ENCODE assay signal across 17 cellular contexts in the genomic region with DNA sequence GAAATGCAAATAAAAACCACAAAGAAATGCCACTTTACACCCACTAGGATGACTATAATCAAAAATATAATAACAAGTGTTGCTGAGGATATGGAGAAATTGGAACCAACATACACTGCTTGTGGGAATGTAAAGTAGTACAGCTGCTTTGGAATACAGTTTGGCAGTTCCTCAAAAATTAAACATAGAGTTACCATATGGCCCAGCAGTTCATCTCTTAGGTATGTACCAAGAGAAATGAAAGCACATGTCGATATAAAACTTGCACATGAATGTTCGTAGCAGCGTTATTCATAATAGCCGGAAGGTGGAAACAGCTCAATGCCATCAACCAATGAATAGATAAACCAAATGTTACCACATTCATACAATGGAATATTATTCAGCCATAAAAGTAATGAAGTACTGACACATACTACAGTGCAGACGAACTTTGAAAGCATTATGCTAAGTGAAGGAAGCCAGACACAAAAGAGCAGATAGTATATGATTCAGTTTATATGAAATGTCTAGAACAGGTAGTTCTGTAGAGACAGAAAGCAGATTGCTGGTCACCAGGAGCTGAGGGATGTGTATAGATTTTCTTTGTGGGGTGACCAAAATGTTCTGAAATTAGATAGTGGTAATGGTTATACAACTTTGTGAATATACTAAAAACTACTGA. TPM values are rescaled to one million over a fixed set of nuclear protein-coding genes. Genes with fewer than 3 reads are reported as not detected.
DNase-seq lines count a peak whose midpoint lies in the region; ATAC-seq and TF ChIP-seq lines count a peak whose summit lies in the region.
"Had no signal": no experiment of that assay in that cellular context is flagged by ENCODE, and none has a peak within 500 bp of the region (broad histone marks: within the 10 kb centered on the region; RNA-seq: fewer than 3 reads in every experiment).

No MANE protein-coding gene starts in this region.

- H3K27me3 ChIP-seq in dorsolateral prefrontal cortex (no peaks in the 10 kb centered on the region), Peyer's patch (no peaks in the 10 kb centered on the region)
- H3K27me3 ChIP-seq: BLaER1 treated with 17β-estradiol and CSF1 and Interleukin-3, amounts not matched to agents 10 nM and 100 nM; spleen; thyroid gland had no signal

- no peaks in the 10 kb centered on the region for H3K9me3 ChIP-seq in Peyer's patch
- H3K9me3 ChIP-seq: BLaER1 treated with 17β-estradiol and CSF1 and Interleukin-3, amounts not matched to agents 10 nM and 100 nM; spleen; thyroid gland had no signal

- TF ChIP-seq POLR2A in Peyer's patch (IDR thresholded peaks at IDR 0.05), result no peak

- H3K4me3 ChIP-seq in cardiac fibroblast (replicated peaks in 1 of 2; ENCODE audit: low read depth in 2 of 2, low read length in 2 of 2), result no peak overlapping the region
- no peak overlapping the region for H3K4me3 ChIP-seq in dorsolateral prefrontal cortex
- no peak overlapping the region for H3K4me3 ChIP-seq in Peyer's patch
- H3K4me3 ChIP-seq: BLaER1 treated with 17β-estradiol and CSF1 and Interleukin-3, amounts not matched to agents 10 nM and 100 nM; spleen; thyroid gland had no signal

- ATAC-seq in GM21576 (IDR thresholded peaks at IDR 0.05; ENCODE audit: unreplicated experiment), result no peak
- ATAC-seq: left colon had no signal

- TF ChIP-seq CTCF in cardiac fibroblast (IDR thresholded peaks at IDR 0.05; ENCODE audit: low read depth, low read length), result no peak
- no peak for TF ChIP-seq CTCF in dorsolateral prefrontal cortex (IDR thresholded peaks at IDR 0.05 in 54 of 56, conservative IDR thresholded peaks at IDR 0.05 in 2 of 56; ENCODE audit: low read depth in 1 of 56, partially characterized antibody in 56 of 56)
- TF ChIP-seq CTCF in Peyer's patch (IDR thresholded peaks at IDR 0.05), result no peak

- peak; percentile 66 for DNase-seq in EL
- DNase-seq in HS-5 (ENCODE audit: low read depth), result peak; percentile 77
- DNase-seq in cardiac fibroblast (ENCODE audit: low read depth in 2 of 2), result peak; percentile 30 to 77
- DNase-seq in non-pigmented ciliary epithelial cell (ENCODE audit: low read depth), result peak; percentile 78
- DNase-seq in dorsolateral prefrontal cortex, result no peak
- no peak for DNase-seq in T-helper 2 cell
- DNase-seq in Peyer's patch, result no peak
- DNase-seq: activated CD4-positive, alpha-beta T cell treated with anti-CD3 and anti-CD28 coated beads, Interleukin-2, amount 10 ng/mL, durations not matched to agents 24 days and 14 days; activated naive CD4-positive, alpha-beta T cell; DMS153; left colon; NCI-H1092; spleen; T1000; thyroid gland had no signal

- intact Hi-C loops in dorsolateral prefrontal cortex (cut with DNase I), result no loop called here

- peak overlapping the region in 23 of 59 donors; percentile 1 to 76 (median 27) for H3K27ac ChIP-seq in dorsolateral prefrontal cortex
- H3K27ac ChIP-seq in Peyer's patch, result no peak overlapping the region
- H3K27ac ChIP-seq: BLaER1 treated with 17β-estradiol and CSF1 and Interleukin-3, amounts not matched to agents 10 nM and 100 nM; spleen had no signal

- H3K36me3 ChIP-seq in Peyer's patch, result peaks cover 0 to 28% (median 0%) of the 10 kb centered on the region in 3 donors

- no peaks in the 10 kb centered on the region for H3K4me1 ChIP-seq in Peyer's patch
- H3K4me1 ChIP-seq: BLaER1 treated with 17β-estradiol and CSF1 and Interleukin-3, amounts not matched to agents 10 nM and 100 nM had no signal

RNA-seq across cellular contexts. Expression of a gene that starts 12.4 kb away (rescaled TPM):
- 100 to 1,000 TPM in 94 of 120 experiments, 10 to 100 TPM in 26; 61.4 to 148 (median 112) TPM for total RNA-seq in dorsolateral prefrontal cortex
- 10 to 100 TPM; 10.9 to 29.4 (median 17.3) TPM for total RNA-seq in Peyer's patch

RNA-seq across cellular contexts. Expression of a gene that starts 28.7 kb away (rescaled TPM):
- total RNA-seq in dorsolateral prefrontal cortex, result 10 to 100 TPM in 76 of 120 experiments, 1 to 10 TPM in 44; 5.6 to 15.9 (median 10.8) TPM
- total RNA-seq in Peyer's patch, result 1 to 10 TPM; 4.1 to 9.2 (median 7.7) TPM

RNA-seq across cellular contexts. Expression of a gene that starts 28.8 kb away (rescaled TPM):
- total RNA-seq in dorsolateral prefrontal cortex (10 to 100 TPM; 37.1 to 87.3 (median 52.6) TPM), Peyer's patch (100 to 1,000 TPM in 1 of 4 donors, 10 to 100 TPM in 3; 31.1 to 175 (median 68.0) TPM)

Comparison
In these comparisons a context has a peak if more than half of its experiments do, and no peak if none do; other contexts are left out.
1. DNase-seq: peak in EL (single experiment), HS-5 (single experiment), cardiac fibroblast (2 of 2) and non-pigmented ciliary epithelial cell (single experiment); none in dorsolateral prefrontal cortex (0 of 10), T-helper 2 cell (0 of 5) and Peyer's patch (0 of 3).